Comparison of ENCODE assay signal across 22 cellular contexts in the genomic region with DNA sequence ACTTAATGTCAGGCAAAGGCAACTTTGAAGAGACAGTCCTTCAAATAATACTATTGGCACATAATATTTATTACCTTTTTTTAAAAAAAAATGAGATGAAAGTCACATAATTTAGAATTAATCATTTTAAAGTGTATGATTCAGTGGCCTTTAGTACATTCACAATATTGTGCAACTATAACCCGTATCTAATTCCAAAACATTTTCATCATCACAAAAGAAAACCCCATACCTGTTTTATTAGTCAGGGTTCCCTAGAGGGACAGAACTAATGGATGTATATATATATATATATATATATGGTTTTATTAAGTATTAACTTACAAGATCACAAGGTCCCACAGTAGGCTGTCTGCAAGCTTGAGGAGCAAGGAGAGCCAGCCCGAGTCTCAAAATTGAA.
"Had no signal": no experiment of that assay in that cellular context is flagged by ENCODE, and none has a peak within 500 bp of the region (broad histone marks: within the 10 kb centered on the region; RNA-seq: fewer than 3 reads in every experiment).

No MANE protein-coding gene starts in this region.

- H3K27me3 ChIP-seq: ascending aorta, neural progenitor cell, stomach had no signal

- H3K27ac Mint-ChIP-seq: activated naive CD4-positive, alpha-beta T cell treated with anti-CD3 and anti-CD28 coated beads, Interleukin-2, amount 10 ng/mL, durations not matched to agents 7 days and 5 days; activated naive CD8-positive, alpha-beta T cell treated with anti-CD3 and anti-CD28 coated beads, Interleukin-2, amount 50 U/mL, for 24 hours; effector memory CD8-positive, alpha-beta T cell; naive thymus-derived CD4-positive, alpha-beta T cell; neural progenitor cell; stimulated activated effector memory CD8-positive, alpha-beta T cell treated with anti-CD3 and anti-CD28 coated beads, Interleukin-12 subunit alpha, Interleukin-12 subunit beta, amount 100 ng/mL, for 72 hours; T-helper 1 cell treated with Interleukin-12 subunit alpha and Interleukin-12 subunit beta and Interleukin-4 antibody, amounts not matched to agents 30 μg/mL and 1 μg/mL, for 36 hours; type B pancreatic cell had no signal

- H3K27ac ChIP-seq: ascending aorta, neural progenitor cell, psoas muscle, stomach had no signal

- H3K9ac ChIP-seq: neural progenitor cell had no signal

- H3K36me3 Mint-ChIP-seq: activated naive CD4-positive, alpha-beta T cell treated with anti-CD3 and anti-CD28 coated beads, Interleukin-2, amount 10 ng/mL, durations not matched to agents 7 days and 5 days; naive thymus-derived CD4-positive, alpha-beta T cell; neural progenitor cell; stimulated activated effector memory CD8-positive, alpha-beta T cell treated with anti-CD3 and anti-CD28 coated beads, Interleukin-12 subunit alpha, Interleukin-12 subunit beta, amount 100 ng/mL, for 72 hours; type B pancreatic cell had no signal

- H3K4me1 ChIP-seq: ascending aorta, neural progenitor cell, psoas muscle, stomach had no signal

- DNase-seq: activated CD4-positive, alpha-beta T cell treated with anti-CD3 and anti-CD28 coated beads, Interleukin-2, amount 50 U/mL, for 1 hour; activated CD8-positive, alpha-beta memory T cell treated with anti-CD3 and anti-CD28 coated beads for 24 hours; activated CD8-positive, alpha-beta memory T cell treated with anti-CD3 and anti-CD28 coated beads, Interleukin-2, amount 50 U/mL, for 48 hours; activated effector memory CD4-positive, alpha-beta T cell treated with Interleukin-2 at 50 U/mL for 16 hours; activated naive CD4-positive, alpha-beta T cell treated with anti-CD3 and anti-CD28 coated beads, Interleukin-2, amount 10 ng/mL, durations not matched to agents 7 days and 5 days; activated naive CD8-positive, alpha-beta T cell treated with anti-CD3 and anti-CD28 coated beads, Interleukin-2, amount 50 U/mL, for 24 hours; activated T-cell treated with anti-CD3 and anti-CD28 coated beads, Interleukin-2, amount 50 U/mL, for 48 hours; effector memory CD8-positive, alpha-beta T cell; left cardiac atrium; mesendoderm; naive thymus-derived CD4-positive, alpha-beta T cell; psoas muscle; right cardiac atrium; stimulated activated CD4-positive, alpha-beta T cell treated with anti-CD3 and anti-CD28 coated beads, Interleukin-4, amount 100 ng/mL, for 24 hours; stomach had no signal

- H3K36me3 ChIP-seq: ascending aorta, neural progenitor cell, stomach had no signal

- H3K27me3 Mint-ChIP-seq: activated naive CD4-positive, alpha-beta T cell treated with anti-CD3 and anti-CD28 coated beads, Interleukin-2, amount 10 ng/mL, durations not matched to agents 7 days and 5 days; activated naive CD8-positive, alpha-beta T cell treated with anti-CD3 and anti-CD28 coated beads, Interleukin-2, amount 50 U/mL, for 24 hours; effector memory CD8-positive, alpha-beta T cell; naive thymus-derived CD4-positive, alpha-beta T cell; type B pancreatic cell had no signal

- H3K4me1 Mint-ChIP-seq: activated naive CD4-positive, alpha-beta T cell treated with anti-CD3 and anti-CD28 coated beads, Interleukin-2, amount 10 ng/mL, durations not matched to agents 7 days and 5 days; activated naive CD8-positive, alpha-beta T cell treated with anti-CD3 and anti-CD28 coated beads, Interleukin-2, amount 50 U/mL, for 24 hours; naive thymus-derived CD4-positive, alpha-beta T cell; stimulated activated effector memory CD8-positive, alpha-beta T cell treated with anti-CD3 and anti-CD28 coated beads, Interleukin-12 subunit alpha, Interleukin-12 subunit beta, amount 100 ng/mL, for 72 hours had no signal

- H3K9me3 Mint-ChIP-seq: activated naive CD4-positive, alpha-beta T cell treated with anti-CD3 and anti-CD28 coated beads, Interleukin-2, amount 10 ng/mL, durations not matched to agents 7 days and 5 days; activated naive CD8-positive, alpha-beta T cell treated with anti-CD3 and anti-CD28 coated beads, Interleukin-2, amount 50 U/mL, for 24 hours; naive thymus-derived CD4-positive, alpha-beta T cell; neural progenitor cell; T-helper 1 cell treated with Interleukin-12 subunit alpha and Interleukin-12 subunit beta and Interleukin-4 antibody, amounts not matched to agents 30 μg/mL and 1 μg/mL, for 36 hours; type B pancreatic cell had no signal

- H3K9me3 ChIP-seq: ascending aorta, psoas muscle, stomach had no signal

- H3K4me3 ChIP-seq: ascending aorta, neural progenitor cell, psoas muscle, smooth muscle cell, stomach had no signal

- H3K4me2 ChIP-seq: neural progenitor cell, smooth muscle cell had no signal

- H3K4me3 Mint-ChIP-seq: activated naive CD4-positive, alpha-beta T cell treated with anti-CD3 and anti-CD28 coated beads, Interleukin-2, amount 10 ng/mL, durations not matched to agents 7 days and 5 days; activated naive CD8-positive, alpha-beta T cell treated with anti-CD3 and anti-CD28 coated beads, Interleukin-2, amount 50 U/mL, for 24 hours; effector memory CD8-positive, alpha-beta T cell; naive thymus-derived CD4-positive, alpha-beta T cell; neural progenitor cell; stimulated activated effector memory CD8-positive, alpha-beta T cell treated with anti-CD3 and anti-CD28 coated beads, Interleukin-12 subunit alpha, Interleukin-12 subunit beta, amount 100 ng/mL, for 72 hours; T-helper 1 cell treated with Interleukin-12 subunit alpha and Interleukin-12 subunit beta and Interleukin-4 antibody, amounts not matched to agents 30 μg/mL and 1 μg/mL, for 36 hours; type B pancreatic cell had no signal

- ATAC-seq: activated CD4-positive, CD25-positive, alpha-beta regulatory T cell treated with anti-CD3 and anti-CD28 coated beads, Interleukin-2, amount 50 U/mL, for 24 hours; activated naive CD8-positive, alpha-beta T cell treated with anti-CD3 and anti-CD28 coated beads, Interleukin-2, amount 50 U/mL, for 24 hours; effector memory CD8-positive, alpha-beta T cell; left cardiac atrium; naive thymus-derived CD4-positive, alpha-beta T cell; psoas muscle; right cardiac atrium; stimulated activated effector memory CD8-positive, alpha-beta T cell treated with anti-CD3 and anti-CD28 coated beads, Interleukin-12 subunit alpha, Interleukin-12 subunit beta, amount 100 ng/mL, for 72 hours had no signal

- H2AFZ ChIP-seq: neural progenitor cell had no signal
